In the genomic region with DNA sequence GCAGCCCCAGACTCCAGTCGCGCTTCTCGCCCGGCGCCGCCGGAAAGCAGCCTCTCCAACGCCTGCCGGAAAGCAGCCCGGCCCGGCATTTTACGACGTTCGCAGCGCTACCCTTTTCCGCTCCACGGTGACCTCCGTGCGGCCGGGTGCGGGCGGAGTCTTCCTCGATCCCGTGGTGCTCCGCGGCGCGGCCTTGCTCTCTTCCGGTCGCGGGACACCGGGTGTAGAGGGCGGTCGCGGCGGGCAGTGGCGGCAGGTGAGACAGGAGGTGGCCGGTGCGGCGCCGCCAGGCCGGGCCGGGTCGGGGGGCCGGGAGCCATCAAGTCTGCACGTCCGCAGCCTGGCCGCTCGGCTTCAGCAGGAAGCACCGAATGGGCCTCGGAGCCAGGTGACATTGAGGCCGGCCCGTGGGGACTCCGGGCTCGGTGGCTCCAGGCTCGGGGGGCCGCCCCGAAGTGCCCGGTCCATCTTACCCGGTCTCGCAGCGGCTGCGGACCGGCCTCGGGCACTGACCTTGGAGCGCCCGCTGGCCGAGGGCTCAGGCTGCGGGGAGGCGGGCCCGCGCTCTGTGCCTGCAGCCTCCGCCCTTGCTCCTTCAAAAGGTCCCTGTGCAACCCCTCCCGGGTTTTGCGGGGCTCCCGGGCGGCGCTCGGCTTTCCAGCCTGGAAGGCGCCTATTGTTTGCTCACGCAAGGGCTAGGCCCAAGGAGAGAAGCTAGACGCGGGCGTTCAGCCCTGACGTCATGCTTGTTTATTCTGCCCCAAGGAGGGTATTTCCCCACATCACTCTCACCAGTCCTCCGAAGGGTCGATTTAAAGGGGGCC, we compare ENCODE assay signal across 1 cellular context.
TF ChIP-seq lines count a peak whose summit lies in the region.

A gene (plus strand): TSS at position 199 of the 824 bp plus-strand sequence. CDS start 1,511 bp downstream, outside the sequence.
A gene (minus strand): TSS at position 48 of the 824 bp plus-strand sequence. CDS start 249 bp downstream, outside the sequence.

TF ChIP-seq in WTC11, 78 proteins besides CTCF, POLR2A, EP300 and RAD21 (continued from another document):
- TF ChIP-seq, protein P1, sequence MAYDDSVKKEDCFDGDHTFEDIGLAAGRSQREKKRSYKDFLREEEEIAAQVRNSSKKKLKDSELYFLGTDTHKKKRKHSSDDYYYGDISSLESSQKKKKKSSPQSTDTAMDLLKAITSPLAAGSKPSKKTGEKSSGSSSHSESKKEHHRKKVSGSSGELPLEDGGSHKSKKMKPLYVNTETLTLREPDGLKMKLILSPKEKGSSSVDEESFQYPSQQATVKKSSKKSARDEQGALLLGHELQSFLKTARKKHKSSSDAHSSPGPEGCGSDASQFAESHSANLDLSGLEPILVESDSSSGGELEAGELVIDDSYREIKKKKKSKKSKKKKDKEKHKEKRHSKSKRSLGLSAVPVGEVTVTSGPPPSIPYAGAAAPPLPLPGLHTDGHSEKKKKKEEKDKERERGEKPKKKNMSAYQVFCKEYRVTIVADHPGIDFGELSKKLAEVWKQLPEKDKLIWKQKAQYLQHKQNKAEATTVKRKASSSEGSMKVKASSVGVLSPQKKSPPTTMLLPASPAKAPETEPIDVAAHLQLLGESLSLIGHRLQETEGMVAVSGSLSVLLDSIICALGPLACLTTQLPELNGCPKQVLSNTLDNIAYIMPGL (CRISPR knock-in tag; IDR thresholded peaks at IDR 0.05), result peak; percentile 92
- no peak for TF ChIP-seq SMAD3 (CRISPR knock-in tag; IDR thresholded peaks at IDR 0.05; ENCODE audit: borderline replicate concordance)
- TF ChIP-seq TP53 (CRISPR knock-in tag; IDR thresholded peaks at IDR 0.05), result peak; percentile 74; the same call in 1 of the 2 replicates
- TF ChIP-seq, protein P2, sequence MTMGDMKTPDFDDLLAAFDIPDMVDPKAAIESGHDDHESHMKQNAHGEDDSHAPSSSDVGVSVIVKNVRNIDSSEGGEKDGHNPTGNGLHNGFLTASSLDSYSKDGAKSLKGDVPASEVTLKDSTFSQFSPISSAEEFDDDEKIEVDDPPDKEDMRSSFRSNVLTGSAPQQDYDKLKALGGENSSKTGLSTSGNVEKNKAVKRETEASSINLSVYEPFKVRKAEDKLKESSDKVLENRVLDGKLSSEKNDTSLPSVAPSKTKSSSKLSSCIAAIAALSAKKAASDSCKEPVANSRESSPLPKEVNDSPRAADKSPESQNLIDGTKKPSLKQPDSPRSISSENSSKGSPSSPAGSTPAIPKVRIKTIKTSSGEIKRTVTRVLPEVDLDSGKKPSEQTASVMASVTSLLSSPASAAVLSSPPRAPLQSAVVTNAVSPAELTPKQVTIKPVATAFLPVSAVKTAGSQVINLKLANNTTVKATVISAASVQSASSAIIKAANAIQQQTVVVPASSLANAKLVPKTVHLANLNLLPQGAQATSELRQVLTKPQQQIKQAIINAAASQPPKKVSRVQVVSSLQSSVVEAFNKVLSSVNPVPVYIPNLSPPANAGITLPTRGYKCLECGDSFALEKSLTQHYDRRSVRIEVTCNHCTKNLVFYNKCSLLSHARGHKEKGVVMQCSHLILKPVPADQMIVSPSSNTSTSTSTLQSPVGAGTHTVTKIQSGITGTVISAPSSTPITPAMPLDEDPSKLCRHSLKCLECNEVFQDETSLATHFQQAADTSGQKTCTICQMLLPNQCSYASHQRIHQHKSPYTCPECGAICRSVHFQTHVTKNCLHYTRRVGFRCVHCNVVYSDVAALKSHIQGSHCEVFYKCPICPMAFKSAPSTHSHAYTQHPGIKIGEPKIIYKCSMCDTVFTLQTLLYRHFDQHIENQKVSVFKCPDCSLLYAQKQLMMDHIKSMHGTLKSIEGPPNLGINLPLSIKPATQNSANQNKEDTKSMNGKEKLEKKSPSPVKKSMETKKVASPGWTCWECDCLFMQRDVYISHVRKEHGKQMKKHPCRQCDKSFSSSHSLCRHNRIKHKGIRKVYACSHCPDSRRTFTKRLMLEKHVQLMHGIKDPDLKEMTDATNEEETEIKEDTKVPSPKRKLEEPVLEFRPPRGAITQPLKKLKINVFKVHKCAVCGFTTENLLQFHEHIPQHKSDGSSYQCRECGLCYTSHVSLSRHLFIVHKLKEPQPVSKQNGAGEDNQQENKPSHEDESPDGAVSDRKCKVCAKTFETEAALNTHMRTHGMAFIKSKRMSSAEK (CRISPR knock-in tag; IDR thresholded peaks at IDR 0.05; ENCODE audit: borderline replicate concordance), result no peak
TF ChIP-seq in WTC11: peak in this region for 25.
